In genomic region chr13:98172570-98173405, GRCh38 we compare ENCODE assay signal across 9 cellular contexts. TPM values are rescaled to one million over a fixed set of nuclear protein-coding genes. Genes with fewer than 3 reads are reported as not detected.
DNase-seq lines count a peak whose midpoint lies in the region; ATAC-seq, FAIRE-seq and TF ChIP-seq lines count a peak whose summit lies in the region.
"Had no signal": no experiment of that assay in that cellular context is flagged by ENCODE, and none has a peak within 500 bp of the region (broad histone marks: within the 10 kb centered on the region; RNA-seq: fewer than 3 reads in every experiment).

No MANE protein-coding gene starts in this region.

- peak overlapping the region; percentile 87 for H2BK20ac ChIP-seq in IMR-90 (ENCODE audit: low read depth, low read length)

- H3K27ac ChIP-seq in IMR-90 (ENCODE audit: insufficient read depth, low read length) (peak overlapping the region; percentile 99), coronary artery (peak overlapping the region; percentile 61 to 81), HepG2 (ENCODE audit: extremely low read length, insufficient read depth, low read length) (peak overlapping the region; percentile 63), suprapubic skin (peak overlapping the region; percentile 80)

- H3K79me2 ChIP-seq in HepG2 (ENCODE audit: insufficient read depth, low read length) = peaks cover 97% of the 10 kb centered on the region

- H2BK15ac ChIP-seq in IMR-90 (ENCODE audit: low read depth, low read length) = peak overlapping the region; percentile 77

- peak overlapping the region; percentile 74 for H3K14ac ChIP-seq in IMR-90 (replicated peaks; ENCODE audit: low read depth, low read length)

- peak; percentile 45 for DNase-seq in IMR-90
- no peak for DNase-seq in coronary artery (ENCODE audit: low spot score)
- DNase-seq in HepG2 (ENCODE audit: low spot score) = no peak
- DNase-seq in suprapubic skin (ENCODE audit: low spot score in 2 of 2) = no peak
- DNase-seq in NCI-H345 treated with DMSO at 0.1 percent for 48 hours (lab: John Stamatoyannopoulos, UW; ENCODE audit: unreplicated experiment) = no peak
- DNase-seq in activated CD4-positive, CD25-positive, alpha-beta regulatory T cell (lab: John Stamatoyannopoulos, UW) = no peak

- peak overlapping the region; percentile 75 for H4K91ac ChIP-seq in IMR-90 (ENCODE audit: insufficient read depth, low read depth, low read length)

- BruUV-seq in IMR-90 (replicated peaks; lab: Mats Ljungman, UMichigan) (no TSS peak), HepG2 (replicated peaks; lab: Mats Ljungman, UMichigan) (no TSS peak)

- peaks cover 13% of the 10 kb centered on the region for H3K36me3 ChIP-seq in IMR-90 (ENCODE audit: control insufficient read depth, insufficient read depth, low read length)
- H3K36me3 ChIP-seq in HepG2 (replicated peaks in 1 of 2; ENCODE audit: control insufficient read depth in 1 of 2, insufficient read depth in 2 of 2, low read length in 2 of 2) = peaks cover 8 to 24% of the 10 kb centered on the region in 2 experiments
- no peaks in the 10 kb centered on the region for H3K36me3 ChIP-seq in suprapubic skin

- peak overlapping the region; percentile 80 for H3K56ac ChIP-seq in IMR-90 (ENCODE audit: extremely low read depth, insufficient read depth, low read length)

- H3K23ac ChIP-seq in IMR-90 (ENCODE audit: low read depth, low read length) = peak overlapping the region; percentile 95

- intact Hi-C loops in IMR-90 (cut with micrococcal nuclease) = loop anchor here (1.0 to 2.0 kb wide), 4 partner anchors 12 to 42 kb away; no protein-coding TSS in a partner anchor
- intact Hi-C loops in HepG2 (cut with micrococcal nuclease; ENCODE audit: unreplicated experiment) = loop anchor here (1.0 kb wide), 1 partner anchor 25 kb away; no protein-coding TSS in a partner anchor

- peaks cover 23% of the 10 kb centered on the region; the same call in 1 of the 2 replicates for H4K20me1 ChIP-seq in IMR-90 (ENCODE audit: insufficient read depth, low read length)
- peaks cover 75% of the 10 kb centered on the region for H4K20me1 ChIP-seq in HepG2 (ENCODE audit: insufficient read depth, low read length)

- in situ Hi-C loops in IMR-90 (cut with MboI; ENCODE audit: low sequenced_read_pairs) = loop anchor here (5.0 kb wide), 1 partner anchor 45 kb away; no protein-coding TSS in a partner anchor
- in situ Hi-C loops in HepG2 (cut with HindIII; ENCODE audit: extremely low pct_ligation_motif_present, low pct_unique_long_range_greater_than_20kb) = no loop called here

- dilution Hi-C loops in IMR-90 (cut with HindIII; ENCODE audit: low sequenced_read_pairs, unreplicated experiment) = no loop called here

- peaks cover 19% of the 10 kb centered on the region for H3K9me1 ChIP-seq in IMR-90 (ENCODE audit: insufficient read depth, low read length)

- no peak overlapping the region for H2AFZ ChIP-seq in IMR-90 (replicated peaks; ENCODE audit: low read length, poor library complexity)
- H2AFZ ChIP-seq in HepG2 (ENCODE audit: low read length) = no peak overlapping the region

- peak overlapping the region; percentile 61 for H3K4me2 ChIP-seq in IMR-90 (ENCODE audit: low read depth, low read length)
- peak overlapping the region; percentile 43 for H3K4me2 ChIP-seq in HepG2 (ENCODE audit: low read depth, low read length)

- H3K79me1 ChIP-seq in IMR-90 (ENCODE audit: low read depth in 1 of 2, low read length in 2 of 2) = peaks cover 28 to 80% of the 10 kb centered on the region in 2 experiments

- H2AK9ac ChIP-seq in IMR-90 (replicated peaks; ENCODE audit: low read depth, low read length, poor library complexity) = no peak overlapping the region

- H3K4me3 ChIP-seq in IMR-90 (ENCODE audit: insufficient read depth, low read depth, low read length) = no peak overlapping the region
- H3K4me3 ChIP-seq in coronary artery = peak overlapping the region; percentile 47
- no peak overlapping the region for H3K4me3 ChIP-seq in HepG2 (replicated peaks in 1 of 3; ENCODE audit: insufficient read depth in 1 of 3, low read depth in 2 of 3, low read length in 3 of 3)
- no peak overlapping the region for H3K4me3 ChIP-seq in suprapubic skin

- H2AK5ac ChIP-seq in IMR-90 (ENCODE audit: low read depth, low read length) = peak overlapping the region; percentile 80

- peak overlapping the region; percentile 88 for H3K18ac ChIP-seq in IMR-90 (ENCODE audit: low read depth, low read length)

- no peak for ATAC-seq in IMR-90 (ENCODE audit: low read depth)
- no peak for ATAC-seq in HepG2
- ATAC-seq in GM21367 (IDR thresholded peaks at IDR 0.05; ENCODE audit: unreplicated experiment) = no peak
- no peak for ATAC-seq in HG02981 (IDR thresholded peaks at IDR 0.05; ENCODE audit: unreplicated experiment)

- peak overlapping the region; percentile 90 for H2BK120ac ChIP-seq in IMR-90 (ENCODE audit: low read depth, low read length)

- H2BK5ac ChIP-seq in IMR-90 (ENCODE audit: low read depth, low read length, poor library complexity, severe bottlenecking) = peak overlapping the region; percentile 91

- CTCF ChIA-PET in IMR-90 (lab: Yijun Ruan, JAX) = interaction anchor here (1.0 kb wide), 1 partner anchor 17 kb away, joined by 4 read pairs; no protein-coding TSS in a partner anchor
- CTCF ChIA-PET in HepG2 (lab: Yijun Ruan, JAX; ENCODE audit: low intra/inter-chr PET ratio, low total read pairs) = no interaction called here

- TF ChIP-seq CTCF in IMR-90 (conservative IDR thresholded peaks at IDR 0.05; ENCODE audit: low read depth, low read length) = no peak
- TF ChIP-seq CTCF in coronary artery (IDR thresholded peaks at IDR 0.05) = no peak
- TF ChIP-seq CTCF in HepG2 (CRISPR knock-in tag; IDR thresholded peaks at IDR 0.05) = no peak
- TF ChIP-seq CTCF in suprapubic skin (IDR thresholded peaks at IDR 0.05) = no peak

- TF ChIP-seq POLR2A in IMR-90 (IDR thresholded peaks at IDR 0.05; ENCODE audit: low read depth, low read length) (no peak), HepG2 (IDR thresholded peaks at IDR 0.05; ENCODE audit: insufficient read depth in 1 of 2, low read depth in 2 of 2, low read length in 2 of 2) (no peak), suprapubic skin (IDR thresholded peaks at IDR 0.05) (no peak)

- TF ChIP-seq RAD21 in IMR-90 (IDR thresholded peaks at IDR 0.05; ENCODE audit: low read length) (no peak), HepG2 (CRISPR knock-in tag; IDR thresholded peaks at IDR 0.05) (no peak)

- H3K27me3 ChIP-seq in IMR-90 (ENCODE audit: control insufficient read depth, insufficient read depth, low read length) (no peaks in the 10 kb centered on the region), HepG2 (ENCODE audit: control insufficient read depth in 1 of 2, insufficient read depth in 2 of 2, low read length in 2 of 2) (no peaks in the 10 kb centered on the region), suprapubic skin (no peaks in the 10 kb centered on the region)

- WGBS in IMR-90 (ENCODE audit: extremely low coverage in 2 of 2, insufficient read length in 1 of 2), 2 experiments = 0% methylated on average over 1 of the region's 7 CpGs; no CpG with 5 or more reads in 1 of the 2 experiments
- 67% methylated on average over 7 of the region's 7 CpGs for WGBS in HepG2 (ENCODE audit: low lambda C conversion rate)
- 27% methylated on average over 7 of the region's 7 CpGs for WGBS in suprapubic skin

- H4K8ac ChIP-seq in IMR-90 (ENCODE audit: low read depth in 2 of 2, low read length in 2 of 2) = peak overlapping the region; percentile 79 to 82

- peak overlapping the region; percentile 89 for H3K4ac ChIP-seq in IMR-90 (ENCODE audit: low read depth, low read length)

- H3K9me3 ChIP-seq in IMR-90 (ENCODE audit: control insufficient read depth, insufficient read depth, low read length) = no peaks in the 10 kb centered on the region
- no peaks in the 10 kb centered on the region for H3K9me3 ChIP-seq in HepG2 (ENCODE audit: low read length)
- H3K9me3 ChIP-seq in suprapubic skin = no peaks in the 10 kb centered on the region

- POLR2A ChIA-PET in IMR-90 (lab: Charles Lee; ENCODE audit: unreplicated experiment) = no interaction called here
- POLR2A ChIA-PET in HepG2 (lab: Yijun Ruan, JAX) = interaction anchor here (0.9 to 1.8 kb wide), 6 partner anchors 27 to 101 kb away, joined by 3 to 5 read pairs (median 4); no protein-coding TSS in a partner anchor

- TF ChIP-seq EP300 in HepG2 (IDR thresholded peaks at IDR 0.05; ENCODE audit: low read depth in 2 of 2, low read length in 2 of 2) (no peak), HepG2 (CRISPR knock-in tag; IDR thresholded peaks at IDR 0.05; ENCODE audit: borderline replicate concordance) (no peak), suprapubic skin (IDR thresholded peaks at IDR 0.05) (no peak)

- H3K9ac ChIP-seq in IMR-90 (ENCODE audit: low read depth, low read length) (peak overlapping the region; percentile 74), HepG2 (ENCODE audit: insufficient read depth, low read depth, low read length) (peak overlapping the region; percentile 26; the same call in 1 of the 2 replicates)

- no peak for FAIRE-seq in HepG2 (lab: Jason Lieb, UNC)

- peak overlapping the region; percentile 80 for H4K5ac ChIP-seq in IMR-90 (ENCODE audit: low read depth, low read length)

- H3K4me1 ChIP-seq in IMR-90 (ENCODE audit: control insufficient read depth, insufficient read depth, low read length) (peaks cover 38% of the 10 kb centered on the region), HepG2 (ENCODE audit: insufficient read depth, low read length) (peaks cover 69% of the 10 kb centered on the region), suprapubic skin (peaks cover 30% of the 10 kb centered on the region)

RNA-seq across cellular contexts. Expression of gene RNF113B, which starts 4.3 kb away (rescaled TPM):
- total RNA-seq in IMR-90 (2012; rRNA removed) = not detected in 2 replicates
- polyA plus RNA-seq in IMR-90 (2012; rRNA removed) = not detected in 2 replicates
- polyA plus RNA-seq in IMR-90 (2012; cell fraction: cytosol; rRNA removed) = not detected in 2 replicates
- polyA plus RNA-seq in IMR-90 (2012; cell fraction: nucleus; rRNA removed; ENCODE audit: low replicate concordance) = not detected in 2 replicates
- total RNA-seq in HepG2 (2016; rRNA removed; fragmentation: Illumina TruSeq; extraction: Trizol) = not detected in 2 replicates
- total RNA-seq in HepG2 (2016; cell fraction: cytosol; rRNA removed; fragmentation: Illumina TruSeq; extraction: Trizol; ENCODE audit: low read depth) = not detected in 2 replicates
- not detected in 2 replicates for total RNA-seq in HepG2 (2016; cell fraction: insoluble cytoplasmic fraction; rRNA removed; fragmentation: Illumina TruSeq; extraction: Trizol)
- total RNA-seq in HepG2 (2016; cell fraction: membrane; rRNA removed; fragmentation: Illumina TruSeq; extraction: Trizol) = not detected in 2 replicates
- total RNA-seq in HepG2 (2016; cell fraction: nucleus; rRNA removed; fragmentation: Illumina TruSeq; extraction: Trizol) = not detected in 2 replicates
- polyA plus RNA-seq in HepG2 (2011; rRNA removed) = not detected in 2 replicates
- polyA plus RNA-seq in HepG2 (2011; cell fraction: cytosol; rRNA removed) = not detected in 2 replicates
- polyA plus RNA-seq in HepG2 (2011; cell fraction: nucleus; rRNA removed) = not detected in 2 replicates
- polyA plus RNA-seq in HepG2 (2012) = 0.15 TPM in 1 of 2 replicates, not detected in the other
- not detected in 2 replicates for polyA plus RNA-seq in HepG2 (2016; cell fraction: cytosol; fragmentation: Illumina TruSeq; extraction: Trizol; ENCODE audit: low read depth)
- polyA plus RNA-seq in HepG2 (2016; cell fraction: insoluble cytoplasmic fraction; fragmentation: Illumina TruSeq; extraction: Trizol; ENCODE audit: low read depth) = not detected in 2 replicates
- polyA plus RNA-seq in HepG2 (2016; cell fraction: membrane; fragmentation: Illumina TruSeq; extraction: Trizol; ENCODE audit: low read depth) = not detected in 2 replicates
- not detected in 2 replicates for polyA plus RNA-seq in HepG2 (2016; cell fraction: nucleus; fragmentation: Illumina TruSeq; extraction: Trizol; ENCODE audit: insufficient read depth, low read depth)
- polyA minus RNA-seq in HepG2 (2011; rRNA and poly(A)+ RNA removed; ENCODE audit: low replicate concordance) = not detected in 2 replicates
- not detected in 2 replicates for polyA minus RNA-seq in HepG2 (2011; cell fraction: cytosol; rRNA and poly(A)+ RNA removed)
- not detected in 2 replicates for polyA minus RNA-seq in HepG2 (2011; cell fraction: nucleus; rRNA and poly(A)+ RNA removed)
- not detected for total RNA-seq in suprapubic skin
- total RNA-seq: M059J had no signal

RNA-seq across cellular contexts. Expression of gene FARP1, which starts 29.9 kb away (rescaled TPM):
- 48.3 and 57.0 TPM in 2 replicates for total RNA-seq in IMR-90 (2012; rRNA removed)
- polyA plus RNA-seq in IMR-90 (2012; rRNA removed) = 32.6 and 39.6 TPM in 2 replicates
- polyA plus RNA-seq in IMR-90 (2012; cell fraction: cytosol; rRNA removed) = 25.4 and 27.9 TPM in 2 replicates
- 49.5 and 91.9 TPM in 2 replicates for polyA plus RNA-seq in IMR-90 (2012; cell fraction: nucleus; rRNA removed; ENCODE audit: low replicate concordance)
- total RNA-seq in HepG2 (2016; rRNA removed; fragmentation: Illumina TruSeq; extraction: Trizol) = 70.1 and 70.6 TPM in 2 replicates
- total RNA-seq in HepG2 (2016; cell fraction: cytosol; rRNA removed; fragmentation: Illumina TruSeq; extraction: Trizol; ENCODE audit: low read depth) = 91.6 and 94.1 TPM in 2 replicates
- 64.4 and 75.8 TPM in 2 replicates for total RNA-seq in HepG2 (2016; cell fraction: insoluble cytoplasmic fraction; rRNA removed; fragmentation: Illumina TruSeq; extraction: Trizol)
- total RNA-seq in HepG2 (2016; cell fraction: membrane; rRNA removed; fragmentation: Illumina TruSeq; extraction: Trizol) = 122 and 143 TPM in 2 replicates
- total RNA-seq in HepG2 (2016; cell fraction: nucleus; rRNA removed; fragmentation: Illumina TruSeq; extraction: Trizol) = 136 and 157 TPM in 2 replicates
- 109 and 126 TPM in 2 replicates for polyA plus RNA-seq in HepG2 (2011; rRNA removed)
- polyA plus RNA-seq in HepG2 (2011; cell fraction: cytosol; rRNA removed) = 71.5 and 112 TPM in 2 replicates
- polyA plus RNA-seq in HepG2 (2011; cell fraction: nucleus; rRNA removed) = 463 and 562 TPM in 2 replicates
- polyA plus RNA-seq in HepG2 (2012) = 322 and 394 TPM in 2 replicates
- 109 and 112 TPM in 2 replicates for polyA plus RNA-seq in HepG2 (2016; cell fraction: cytosol; fragmentation: Illumina TruSeq; extraction: Trizol; ENCODE audit: low read depth)
- polyA plus RNA-seq in HepG2 (2016; cell fraction: insoluble cytoplasmic fraction; fragmentation: Illumina TruSeq; extraction: Trizol; ENCODE audit: low read depth) = 77.6 and 113 TPM in 2 replicates
- 192 and 207 TPM in 2 replicates for polyA plus RNA-seq in HepG2 (2016; cell fraction: membrane; fragmentation: Illumina TruSeq; extraction: Trizol; ENCODE audit: low read depth)
- 224 and 256 TPM in 2 replicates for polyA plus RNA-seq in HepG2 (2016; cell fraction: nucleus; fragmentation: Illumina TruSeq; extraction: Trizol; ENCODE audit: insufficient read depth, low read depth)
- 0.68 and 162 TPM in 2 replicates for polyA minus RNA-seq in HepG2 (2011; rRNA and poly(A)+ RNA removed; ENCODE audit: low replicate concordance)
- 152 and 206 TPM in 2 replicates for polyA minus RNA-seq in HepG2 (2011; cell fraction: cytosol; rRNA and poly(A)+ RNA removed)
- 598 and 660 TPM in 2 replicates for polyA minus RNA-seq in HepG2 (2011; cell fraction: nucleus; rRNA and poly(A)+ RNA removed)
- 10 to 100 TPM; 11.0 to 27.2 (median 13.6) TPM for total RNA-seq in suprapubic skin
